In the genomic region with DNA sequence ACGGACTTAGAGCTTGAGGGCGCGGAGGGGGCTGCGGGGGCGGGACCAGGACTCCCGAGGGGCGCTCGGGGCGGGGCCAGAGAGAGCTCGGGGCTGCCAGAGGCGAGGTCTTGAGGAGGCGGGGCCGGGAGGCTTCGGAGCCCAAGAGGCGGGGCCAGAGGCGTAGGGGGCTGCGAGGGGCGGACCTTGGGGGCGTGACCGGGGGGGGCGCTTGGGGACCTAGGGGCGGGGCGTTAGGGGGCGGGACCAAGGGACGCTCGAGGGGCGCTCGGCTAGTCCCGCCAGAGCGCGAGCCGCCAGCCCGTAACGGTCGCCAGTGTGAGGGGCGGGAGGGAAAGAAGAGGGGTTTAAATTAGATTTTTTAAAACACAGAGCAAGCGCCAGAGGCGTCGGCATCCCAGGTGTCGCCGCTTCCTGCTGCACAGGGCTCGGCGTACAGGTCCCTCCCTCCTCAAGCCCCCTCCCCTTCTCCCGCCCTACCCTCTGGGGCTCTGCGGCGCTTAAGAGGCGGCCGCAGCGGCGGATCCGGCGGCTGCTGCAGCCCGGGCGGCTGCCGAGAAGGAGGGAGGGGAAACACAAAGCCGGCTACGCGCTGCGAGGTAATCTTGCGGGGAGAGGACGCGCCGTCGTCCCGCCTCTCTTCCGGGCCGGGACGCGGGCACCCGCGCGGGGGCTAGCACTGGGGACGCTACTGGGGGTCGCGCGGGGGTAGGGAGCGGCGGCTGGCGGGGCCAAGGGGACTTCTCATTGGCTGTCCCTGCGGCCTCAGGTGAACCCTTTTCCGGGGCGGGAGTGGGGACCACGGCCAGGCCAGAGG, we compare ENCODE assay signal across 8 cellular contexts. TPM values are rescaled to one million over a fixed set of nuclear protein-coding genes. Genes with fewer than 3 reads are reported as not detected.
DNase-seq lines count a peak whose midpoint lies in the region; ATAC-seq, FAIRE-seq and TF ChIP-seq lines count a peak whose summit lies in the region.

A gene with protein sequence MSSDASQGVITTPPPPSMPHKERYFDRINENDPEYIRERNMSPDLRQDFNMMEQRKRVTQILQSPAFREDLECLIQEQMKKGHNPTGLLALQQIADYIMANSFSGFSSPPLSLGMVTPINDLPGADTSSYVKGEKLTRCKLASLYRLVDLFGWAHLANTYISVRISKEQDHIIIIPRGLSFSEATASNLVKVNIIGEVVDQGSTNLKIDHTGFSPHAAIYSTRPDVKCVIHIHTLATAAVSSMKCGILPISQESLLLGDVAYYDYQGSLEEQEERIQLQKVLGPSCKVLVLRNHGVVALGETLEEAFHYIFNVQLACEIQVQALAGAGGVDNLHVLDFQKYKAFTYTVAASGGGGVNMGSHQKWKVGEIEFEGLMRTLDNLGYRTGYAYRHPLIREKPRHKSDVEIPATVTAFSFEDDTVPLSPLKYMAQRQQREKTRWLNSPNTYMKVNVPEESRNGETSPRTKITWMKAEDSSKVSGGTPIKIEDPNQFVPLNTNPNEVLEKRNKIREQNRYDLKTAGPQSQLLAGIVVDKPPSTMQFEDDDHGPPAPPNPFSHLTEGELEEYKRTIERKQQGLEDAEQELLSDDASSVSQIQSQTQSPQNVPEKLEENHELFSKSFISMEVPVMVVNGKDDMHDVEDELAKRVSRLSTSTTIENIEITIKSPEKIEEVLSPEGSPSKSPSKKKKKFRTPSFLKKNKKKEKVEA (plus strand): TSS at position 284 of the 817 bp plus-strand sequence. CDS start 92,670 bp downstream, outside the sequence.

- no peaks in the 10 kb centered on the region for H3K27me3 ChIP-seq in prostate gland (replicated peaks; ENCODE audit: insufficient read depth)

- DNase-seq in GM12891 (ENCODE audit: insufficient read length, low spot score) (peak; percentile 86), NCI-H1105 (lab: John Stamatoyannopoulos, UW) (peak; percentile 92), amniotic stem cell (lab: John Stamatoyannopoulos, UW) (peak; percentile 91), left cardiac atrium (peak; percentile 97), prostate gland (ENCODE audit: low spot score) (peak; percentile 91), ureter (ENCODE audit: low spot score) (peak; percentile 95)

- H3K9me3 ChIP-seq in prostate gland, result no peaks in the 10 kb centered on the region

- H3K4me1 Mint-ChIP-seq in T-helper 1 cell treated with Interleukin-12 subunit alpha and Interleukin-12 subunit beta and Interleukin-4 antibody, amounts not matched to agents 30 μg/mL and 1 μg/mL, for 36 hours (ENCODE audit: low read depth), result peaks cover 42% of the 10 kb centered on the region

- peak within 1 kb of the TSS; percentile 95 for H3K4me3 Mint-ChIP-seq in T-helper 1 cell treated with Interleukin-12 subunit alpha and Interleukin-12 subunit beta and Interleukin-4 antibody, amounts not matched to agents 30 μg/mL and 1 μg/mL, for 36 hours

- ATAC-seq in HG02623 (IDR thresholded peaks at IDR 0.05; ENCODE audit: unreplicated experiment) (peak; percentile 46), left cardiac atrium (peak; percentile 93 to 94)

- H3K4me1 ChIP-seq in prostate gland (replicated peaks), result peaks cover 13% of the 10 kb centered on the region

- H3K36me3 ChIP-seq in prostate gland, result no peaks in the 10 kb centered on the region

- intact Hi-C loops in left cardiac atrium (cut with DNase I), result loop anchor here (5.0 to 10.0 kb wide), 3 partner anchors 69 to 121 kb away; no protein-coding TSS in a partner anchor
- intact Hi-C loops in prostate gland (cut with DNase I), result loop anchor here (2.0 to 5.0 kb wide), 2 partner anchors 85 to 121 kb away; partner anchors contain the start of gene XPNPEP1

- no peaks in the 10 kb centered on the region for H3K9me3 Mint-ChIP-seq in T-helper 1 cell treated with Interleukin-12 subunit alpha and Interleukin-12 subunit beta and Interleukin-4 antibody, amounts not matched to agents 30 μg/mL and 1 μg/mL, for 36 hours

- no peak for FAIRE-seq in GM12891 (lab: Jason Lieb, UNC)

- peaks cover 3% of the 10 kb centered on the region for H3K36me3 Mint-ChIP-seq in T-helper 1 cell treated with Interleukin-12 subunit alpha and Interleukin-12 subunit beta and Interleukin-4 antibody, amounts not matched to agents 30 μg/mL and 1 μg/mL, for 36 hours (ENCODE audit: low read depth)

- WGBS in prostate gland, result under 1% methylated on average over 54 of the region's 83 CpGs

- TF ChIP-seq POLR2A in GM12891 (IDR thresholded peaks at IDR 0.05; ENCODE audit: low read depth, low read length), result no peak
- peak; percentile 60 for TF ChIP-seq POLR2A in prostate gland (IDR thresholded peaks at IDR 0.05)

- peak within 1 kb of the TSS; percentile 70 to 82 for H3K4me3 ChIP-seq in prostate gland

- H3K27ac ChIP-seq in prostate gland, result peak within 1 kb of the TSS; percentile 85 to 87

- H3K27ac Mint-ChIP-seq in T-helper 1 cell treated with Interleukin-12 subunit alpha and Interleukin-12 subunit beta and Interleukin-4 antibody, amounts not matched to agents 30 μg/mL and 1 μg/mL, for 36 hours, result peak within 1 kb of the TSS; percentile 85

- no peak for TF ChIP-seq CTCF in prostate gland (IDR thresholded peaks at IDR 0.05)

- H3K27me3 Mint-ChIP-seq in T-helper 1 cell treated with Interleukin-12 subunit alpha and Interleukin-12 subunit beta and Interleukin-4 antibody, amounts not matched to agents 30 μg/mL and 1 μg/mL, for 36 hours (ENCODE audit: low read depth), result peaks cover 4% of the 10 kb centered on the region

TF ChIP-seq in GM12891, 5 proteins besides CTCF, POLR2A, EP300 and RAD21:
- TF ChIP-seq SPI1 (IDR thresholded peaks at IDR 0.05; ENCODE audit: low read depth, low read length), result no peak
- TF ChIP-seq POU2F2 (IDR thresholded peaks at IDR 0.05; ENCODE audit: low read depth, low read length), result 0 out of 2 replicates have a peak, but pooled peaks have one; percentile 4
TF ChIP-seq in GM12891: peak in this region for 1.

RNA-seq across cellular contexts. Expression of the gene that starts here (rescaled TPM):
- polyA plus RNA-seq in GM12891 (2012; ENCODE audit: low read depth, missing spikeins), result 18.9 TPM
- total RNA-seq in left cardiac atrium (100 to 1,000 TPM in 1 of 2 donors, 10 to 100 TPM in 1; 75.2 to 125 TPM), prostate gland (100 to 1,000 TPM in 1 of 2 donors, 10 to 100 TPM in 1; 76.4 to 127 TPM), ureter (140 TPM)

Comparison
In these comparisons a context has a peak if more than half of its experiments do, and no peak if none do; other contexts are left out.
1. Peak in every context shown above with its lines: DNase-seq, ATAC-seq, H3K4me3 ChIP-seq and H3K27ac ChIP-seq.